In genomic region chr14:68160269-68160668, GRCh38 we compare ENCODE assay signal across 1 cellular context.
TF ChIP-seq lines count a peak whose summit lies in the region.

No MANE protein-coding gene starts in this region.

TF ChIP-seq in HCT116, 20 proteins besides CTCF, POLR2A, EP300 and RAD21 (continued from another document):
- no peak for TF ChIP-seq ATF3 (IDR thresholded peaks at IDR 0.05)
- no peak for TF ChIP-seq YY1 (IDR thresholded peaks at IDR 0.05; ENCODE audit: extremely low read depth, insufficient replicate concordance, low read depth, low read length)
TF ChIP-seq in HCT116: peak in this region for 0.
